1 cellular context compared by ENCODE assay signal in genomic region chr1:35844826-35845225, GRCh38.
TF ChIP-seq lines count a peak whose summit lies in the region.

No MANE protein-coding gene starts in this region.

TF ChIP-seq in WTC11, 78 proteins besides CTCF, POLR2A, EP300 and RAD21 (continued from another document):
- no peak for TF ChIP-seq PRDM15 (CRISPR knock-in tag; IDR thresholded peaks at IDR 0.05)
- no peak for TF ChIP-seq ZNF671 (CRISPR knock-in tag; IDR thresholded peaks at IDR 0.05)
- no peak for TF ChIP-seq AFF4 (CRISPR knock-in tag; IDR thresholded peaks at IDR 0.05; ENCODE audit: borderline replicate concordance)
- TF ChIP-seq NFE2L1 (CRISPR knock-in tag; IDR thresholded peaks at IDR 0.05) = no peak
- no peak for TF ChIP-seq ZNF121 (CRISPR knock-in tag; IDR thresholded peaks at IDR 0.05)
- TF ChIP-seq FOXP4 (CRISPR knock-in tag; IDR thresholded peaks at IDR 0.05) = no peak
